15 cellular contexts compared by ENCODE assay signal in the genomic region with DNA sequence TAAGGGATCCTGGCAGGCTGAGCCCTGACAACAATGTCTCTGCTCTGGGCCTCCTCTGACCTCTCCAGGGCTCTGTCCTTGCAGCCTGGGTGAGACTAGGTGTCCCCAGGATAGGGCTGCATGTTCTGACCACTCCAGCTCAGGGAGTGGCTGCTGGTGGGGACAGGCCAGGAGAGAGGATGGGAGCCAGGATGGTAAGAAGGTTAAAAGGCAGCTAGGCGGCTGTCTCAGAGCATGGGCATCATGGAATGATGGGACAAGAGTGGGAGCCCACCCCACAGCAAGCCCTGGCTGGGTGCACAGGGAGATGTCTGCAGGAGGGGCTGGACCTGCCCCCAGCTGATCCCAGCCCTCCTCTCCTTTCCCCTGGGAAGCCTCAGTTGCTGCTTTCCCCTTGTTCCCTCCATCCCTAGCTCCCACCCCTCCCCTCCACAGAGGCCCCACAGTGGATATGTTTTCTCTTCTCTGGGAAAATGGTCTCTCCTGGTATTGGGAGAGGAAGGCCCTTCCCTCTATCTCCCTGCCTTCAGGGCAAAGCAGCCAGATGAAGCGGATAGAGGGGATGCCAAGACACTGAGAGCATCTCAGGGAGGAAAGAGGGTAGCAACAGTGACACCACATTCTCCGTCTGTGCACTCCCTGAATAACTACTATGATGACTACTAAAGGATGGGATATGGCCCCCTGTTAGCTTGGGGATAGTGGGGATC.
"Had no signal": no experiment of that assay in that cellular context is flagged by ENCODE, and none has a peak within 500 bp of the region (broad histone marks: within the 10 kb centered on the region; RNA-seq: fewer than 3 reads in every experiment).

No MANE protein-coding gene starts in this region.

- H3K4me2 ChIP-seq: SK-N-SH had no signal

- H3K9me3 Mint-ChIP-seq: activated naive CD4-positive, alpha-beta T cell treated with anti-CD3 and anti-CD28 coated beads, Interleukin-2, amount 50 U/mL, for 72 hours; activated T-helper 17 cell treated with anti-CD3 and anti-CD28 coated beads, Interleukin-2, amount 50 U/mL, for 72 hours; brain; nephron progenitor cell; T-helper 1 cell treated with Interleukin-12 subunit alpha and Interleukin-12 subunit beta and Interleukin-4 antibody, amounts not matched to agents 30 μg/mL and 1 μg/mL, for 36 hours had no signal

- H3K4me1 Mint-ChIP-seq: activated T-helper 17 cell treated with anti-CD3 and anti-CD28 coated beads, Interleukin-2, amount 50 U/mL, for 72 hours; brain had no signal

- H3K4me3 Mint-ChIP-seq: activated T-helper 17 cell treated with anti-CD3 and anti-CD28 coated beads, Interleukin-2, amount 50 U/mL, for 72 hours; brain; nephron progenitor cell; T-helper 1 cell treated with Interleukin-12 subunit alpha and Interleukin-12 subunit beta and Interleukin-4 antibody, amounts not matched to agents 30 μg/mL and 1 μg/mL, for 36 hours had no signal

- H3K4me3 ChIP-seq: ovary, stomach had no signal

- DNase-seq: activated CD4-positive, alpha-beta T cell treated with anti-CD3 and anti-CD28 coated beads for 4 hours; activated T-cell treated with anti-CD3 and anti-CD28 coated beads for 4 hours; amygdala; dermis blood vessel endothelial cell; nephron progenitor cell; ovary; SK-N-SH; stimulated activated CD4-positive, alpha-beta T cell treated with anti-CD3 and anti-CD28 coated beads, Interleukin-2, amount 100 ng/mL, for 48 hours; stomach had no signal

- FAIRE-seq: endometrium had no signal

- H3K9ac ChIP-seq: SK-N-SH had no signal

- ATAC-seq: activated naive CD4-positive, alpha-beta T cell treated with anti-CD3 and anti-CD28 coated beads, Interleukin-2, amount 50 U/mL, for 72 hours; activated T-helper 17 cell treated with anti-CD3 and anti-CD28 coated beads, Interleukin-2, amount 50 U/mL, for 72 hours; esophagus mucosa had no signal

- H3K36me3 ChIP-seq: ovary, stomach had no signal

- H3K27me3 ChIP-seq: ovary had no signal

- H3K36me3 Mint-ChIP-seq: activated naive CD4-positive, alpha-beta T cell treated with anti-CD3 and anti-CD28 coated beads, Interleukin-2, amount 50 U/mL, for 72 hours; brain had no signal

- H3K27ac ChIP-seq: ovary, stomach had no signal

- H3K27ac Mint-ChIP-seq: activated naive CD4-positive, alpha-beta T cell treated with anti-CD3 and anti-CD28 coated beads, Interleukin-2, amount 50 U/mL, for 72 hours; activated T-helper 17 cell treated with anti-CD3 and anti-CD28 coated beads, Interleukin-2, amount 50 U/mL, for 72 hours; nephron progenitor cell; T-helper 1 cell treated with Interleukin-12 subunit alpha and Interleukin-12 subunit beta and Interleukin-4 antibody, amounts not matched to agents 30 μg/mL and 1 μg/mL, for 36 hours had no signal

- H3K27me3 Mint-ChIP-seq: activated T-helper 17 cell treated with anti-CD3 and anti-CD28 coated beads, Interleukin-2, amount 50 U/mL, for 72 hours had no signal
